ENCODE assay signal across 1 cellular context in genomic region chr2:237585590-237586221, GRCh38.
TF ChIP-seq lines count a peak whose summit lies in the region.

No MANE protein-coding gene starts in this region.

TF ChIP-seq in IMR-90, 13 proteins besides CTCF, POLR2A, EP300 and RAD21:
- no peak for TF ChIP-seq MAZ (IDR thresholded peaks at IDR 0.05; ENCODE audit: borderline replicate concordance, low read depth, low read length)
- TF ChIP-seq BHLHE40 (IDR thresholded peaks at IDR 0.05; ENCODE audit: low read depth, low read length): no peak
- no peak for TF ChIP-seq CHD1 (IDR thresholded peaks at IDR 0.05; ENCODE audit: low read depth, low read length)
- TF ChIP-seq CEBPB (IDR thresholded peaks at IDR 0.05; ENCODE audit: low read depth, low read length): no peak
- no peak for TF ChIP-seq SMC3 (IDR thresholded peaks at IDR 0.05; ENCODE audit: low read depth, low read length)
- TF ChIP-seq ELK1 (IDR thresholded peaks at IDR 0.05; ENCODE audit: borderline replicate concordance, low read depth, low read length): no peak
- TF ChIP-seq MAFK (IDR thresholded peaks at IDR 0.05; ENCODE audit: low read depth, low read length): no peak
- TF ChIP-seq MXI1 (IDR thresholded peaks at IDR 0.05; ENCODE audit: borderline replicate concordance, low read depth, low read length): no peak
- no peak for TF ChIP-seq FOS (IDR thresholded peaks at IDR 0.05; ENCODE audit: low read depth, low read length)
- TF ChIP-seq NFE2L2 (IDR thresholded peaks at IDR 0.05; ENCODE audit: low read depth, low read length): no peak
- TF ChIP-seq RFX5 (IDR thresholded peaks at IDR 0.05; ENCODE audit: low read depth, low read length): no peak
- TF ChIP-seq RCOR1 (IDR thresholded peaks at IDR 0.05; ENCODE audit: insufficient replicate concordance, low read length): no peak
